7 cellular contexts compared by ENCODE assay signal in genomic region chr19:44770550-44771257, GRCh38. TPM values are rescaled to one million over a fixed set of nuclear protein-coding genes. Genes with fewer than 3 reads are reported as not detected.
DNase-seq lines count a peak whose midpoint lies in the region; ATAC-seq and TF ChIP-seq lines count a peak whose summit lies in the region.

No MANE protein-coding gene starts in this region.

- DNase-seq in NCI-H187 treated with DMSO at 0.1 percent for 48 hours (lab: John Stamatoyannopoulos, UW): peak; percentile 35
- DNase-seq in T-helper 17 cell: peak; percentile 90 to 98 (median 94)
- DNase-seq in amniotic stem cell (lab: John Stamatoyannopoulos, UW): peak; percentile 88
- peak; percentile 91 for DNase-seq in right atrium auricular region (ENCODE audit: low spot score)
- DNase-seq in sciatic nerve (ENCODE audit: low spot score): peak; percentile 95

- ATAC-seq in GM18505 (IDR thresholded peaks at IDR 0.05; ENCODE audit: unreplicated experiment) (peak; percentile 93), HG02970 (IDR thresholded peaks at IDR 0.05; ENCODE audit: low FRiP score, unreplicated experiment) (peak; percentile 92), T-helper 17 cell (peak; percentile 100), sciatic nerve (peak; percentile 96)

- H3K4me1 Mint-ChIP-seq in T-helper 17 cell: peaks cover 18% of the 10 kb centered on the region

- H3K27me3 Mint-ChIP-seq in T-helper 17 cell: no peaks in the 10 kb centered on the region

- H3K36me3 Mint-ChIP-seq in T-helper 17 cell (ENCODE audit: low read depth): no peaks in the 10 kb centered on the region

- TF ChIP-seq CTCF in right atrium auricular region (IDR thresholded peaks at IDR 0.05): peak; percentile 83 to 93

- no peaks in the 10 kb centered on the region for H3K27me3 ChIP-seq in right atrium auricular region

- H3K9me3 ChIP-seq in T-helper 17 cell (ENCODE audit: control insufficient read depth, low read length, poor library complexity, severe bottlenecking) (no peaks in the 10 kb centered on the region), right atrium auricular region (no peaks in the 10 kb centered on the region)

- intact Hi-C loops in sciatic nerve (cut with DNase I): no loop called here

- H3K27ac ChIP-seq in right atrium auricular region: no peak overlapping the region

- H3K36me3 ChIP-seq in right atrium auricular region: no peaks in the 10 kb centered on the region

- H3K4me3 ChIP-seq in right atrium auricular region: no peak overlapping the region

- TF ChIP-seq POLR2A in GM18505 (IDR thresholded peaks at IDR 0.05; ENCODE audit: borderline replicate concordance, extremely low read depth, insufficient read depth, insufficient read length): no peak

- H3K27ac Mint-ChIP-seq in T-helper 17 cell: peak overlapping the region; percentile 84

- H3K4me3 Mint-ChIP-seq in T-helper 17 cell: peak overlapping the region; percentile 58

- H3K4me1 ChIP-seq in right atrium auricular region: peaks cover 0 to 7% of the 10 kb centered on the region in 2 donors

RNA-seq across cellular contexts. Expression of gene CBLC, which starts 7.0 kb away (rescaled TPM):
- total RNA-seq in T-helper 17 cell (not detected), right atrium auricular region (not detected), sciatic nerve (not detected)

RNA-seq across cellular contexts. Expression of gene BCL3, which starts 22.2 kb away (rescaled TPM):
- total RNA-seq in T-helper 17 cell (100 to 1,000 TPM; 149 to 168 TPM), right atrium auricular region (10 to 100 TPM; 15.3 to 25.2 TPM), sciatic nerve (117 TPM)

RNA-seq across cellular contexts. Expression of gene BCAM, which starts 38.2 kb away (rescaled TPM):
- total RNA-seq in T-helper 17 cell (not detected), right atrium auricular region (100 to 1,000 TPM in 1 of 2 donors, 10 to 100 TPM in 1; 82.1 to 102 TPM), sciatic nerve (164 TPM)

Comparison
In these comparisons a context has a peak if more than half of its experiments do, and no peak if none do; other contexts are left out.
1. DNase-seq: peak in every context shown above with its lines; median percentile 95 in sciatic nerve; 94 in T-helper 17 cell; 91 in right atrium auricular region; 88 in amniotic stem cell; 35 in NCI-H187 treated with DMSO at 0.1 percent for 48 hours.
2. RNA of gene BCAM, which starts 38.2 kb away (total RNA-seq): 164 TPM in sciatic nerve (single experiment) and 82.1 to 102 TPM in right atrium auricular region; not detected in T-helper 17 cell; every median in the first group is over 10 times any median in the second.
3. Peak in every context shown above with its lines, with median percentiles within 50 percentile points of each other: ATAC-seq.